ENCODE assay signal across 13 cellular contexts in genomic region chr3:42936157-42936981, GRCh38. TPM values are rescaled to one million over a fixed set of nuclear protein-coding genes. Genes with fewer than 3 reads are reported as not detected.
DNase-seq lines count a peak whose midpoint lies in the region; ATAC-seq, FAIRE-seq and TF ChIP-seq lines count a peak whose summit lies in the region.
"Had no signal": no experiment of that assay in that cellular context is flagged by ENCODE, and none has a peak within 500 bp of the region (broad histone marks: within the 10 kb centered on the region; RNA-seq: fewer than 3 reads in every experiment).

No MANE protein-coding gene starts in this region.

- H2BK120ac ChIP-seq in IMR-90 (ENCODE audit: low read depth, low read length), result no peak overlapping the region

- peak overlapping the region in 1 of 3 donors; percentile 61 for H3K4me3 Mint-ChIP-seq in T-cell
- H3K4me3 Mint-ChIP-seq in activated T-helper 2 cell treated with anti-CD3 and anti-CD28 coated beads, Interferon-gamma antibody, Interleukin-2, Interleukin-4, amounts not matched to agents 10 μg/mL and 5 μg/mL and 100 μg/mL, durations not matched to agents 14 hours and 24 hours and 36 hours (ENCODE audit: low read depth), result no peak overlapping the region

- H2BK20ac ChIP-seq in IMR-90 (ENCODE audit: low read depth, low read length), result no peak overlapping the region

- no peaks in the 10 kb centered on the region for H3K36me3 Mint-ChIP-seq in T-cell
- H3K36me3 Mint-ChIP-seq in activated T-helper 2 cell treated with anti-CD3 and anti-CD28 coated beads, Interferon-gamma antibody, Interleukin-2, Interleukin-4, amounts not matched to agents 10 μg/mL and 5 μg/mL and 100 μg/mL, durations not matched to agents 14 hours and 24 hours and 36 hours (ENCODE audit: low read depth), result no peaks in the 10 kb centered on the region

- H3K23ac ChIP-seq in IMR-90 (ENCODE audit: low read depth, low read length), result no peak overlapping the region

- peak overlapping the region in 1 of 2 donors; percentile 60 for H3K27ac Mint-ChIP-seq in T-cell
- no peak overlapping the region for H3K27ac Mint-ChIP-seq in activated T-helper 2 cell treated with anti-CD3 and anti-CD28 coated beads, Interferon-gamma antibody, Interleukin-2, Interleukin-4, amounts not matched to agents 10 μg/mL and 5 μg/mL and 100 μg/mL, durations not matched to agents 14 hours and 24 hours and 36 hours

- H3K36me3 ChIP-seq in IMR-90 (ENCODE audit: control insufficient read depth, insufficient read depth, low read length), result no peaks in the 10 kb centered on the region
- H3K36me3 ChIP-seq in bronchial epithelial cell (ENCODE audit: control insufficient read depth, insufficient read depth, low read length), result no peaks in the 10 kb centered on the region
- no peaks in the 10 kb centered on the region for H3K36me3 ChIP-seq in kidney epithelial cell (ENCODE audit: control insufficient read depth, insufficient read depth, low read length)
- no peaks in the 10 kb centered on the region for H3K36me3 ChIP-seq in stomach smooth muscle (ENCODE audit: control insufficient read depth in 2 of 2, insufficient read depth in 2 of 2, low read length in 2 of 2)
- H3K36me3 ChIP-seq: SJSA1 had no signal

- no peak overlapping the region for H2BK15ac ChIP-seq in IMR-90 (ENCODE audit: low read depth, low read length)

- no peaks in the 10 kb centered on the region for H3K27me3 Mint-ChIP-seq in T-cell
- peaks cover 5% of the 10 kb centered on the region for H3K27me3 Mint-ChIP-seq in activated T-helper 2 cell treated with anti-CD3 and anti-CD28 coated beads, Interferon-gamma antibody, Interleukin-2, Interleukin-4, amounts not matched to agents 10 μg/mL and 5 μg/mL and 100 μg/mL, durations not matched to agents 14 hours and 24 hours and 36 hours (ENCODE audit: low read depth)

- H3K27ac ChIP-seq in IMR-90 (ENCODE audit: insufficient read depth, low read length) (no peak overlapping the region), stomach smooth muscle (ENCODE audit: low read length) (no peak overlapping the region)
- H3K27ac ChIP-seq: SJSA1 had no signal

- no peak overlapping the region; the same call in 1 of the 2 replicates for H3K14ac ChIP-seq in IMR-90 (replicated peaks; ENCODE audit: low read depth, low read length)

- peak overlapping the region; percentile 68 for H4K5ac ChIP-seq in IMR-90 (ENCODE audit: low read depth, low read length)

- no peak for TF ChIP-seq CTCF in IMR-90 (conservative IDR thresholded peaks at IDR 0.05; ENCODE audit: low read depth, low read length)
- TF ChIP-seq CTCF in bronchial epithelial cell (IDR thresholded peaks at IDR 0.05; ENCODE audit: insufficient read depth, low read length, severe bottlenecking), result no peak
- TF ChIP-seq CTCF in kidney epithelial cell (IDR thresholded peaks at IDR 0.05; ENCODE audit: insufficient read depth, low read length, poor library complexity, severe bottlenecking), result no peak

- peak overlapping the region; percentile 71 for H3K4me2 ChIP-seq in IMR-90 (ENCODE audit: low read depth, low read length)

- peak overlapping the region in 1 of 2 experiments; percentile 79; a peak in 2 of 4 replicates for H4K8ac ChIP-seq in IMR-90 (ENCODE audit: low read depth in 2 of 2, low read length in 2 of 2)

- no peak for TF ChIP-seq RAD21 in IMR-90 (IDR thresholded peaks at IDR 0.05; ENCODE audit: low read length)

- DNase-seq in IMR-90 (peak; percentile 16), bronchial epithelial cell (ENCODE audit: low read depth) (peak; percentile 6), kidney epithelial cell (ENCODE audit: low read depth) (no peak), T-cell (no peak)
- no peak for DNase-seq in activated T-helper 2 cell treated with anti-CD3 and anti-CD28 coated beads, Interferon-gamma antibody, Interleukin-2, Interleukin-4, amounts not matched to agents 10 μg/mL and 5 μg/mL and 100 μg/mL, durations not matched to agents 14 hours and 24 hours and 36 hours (ENCODE audit: low spot score)
- DNase-seq: activated naive CD4-positive, alpha-beta T cell treated with anti-CD3 and anti-CD28 coated beads, Interleukin-2, amount 50 U/mL, for 16 hours; Kasumi-1 had no signal

- H3K18ac ChIP-seq in IMR-90 (ENCODE audit: low read depth, low read length), result no peak overlapping the region

- H2AK9ac ChIP-seq in IMR-90 (replicated peaks; ENCODE audit: low read depth, low read length, poor library complexity), result no peak overlapping the region

- no peaks in the 10 kb centered on the region for H3K79me1 ChIP-seq in IMR-90 (ENCODE audit: low read depth in 1 of 2, low read length in 2 of 2)

- CTCF ChIA-PET in IMR-90 (lab: Yijun Ruan, JAX), result no interaction called here
- CTCF ChIA-PET in T-cell (lab: Charles Lee), result interaction anchor here in 1 of 2 donors (0.6 kb wide), 1 partner anchor 305 kb away, joined by 3 read pairs; no protein-coding TSS in a partner anchor

- no peak for TF ChIP-seq POLR2A in IMR-90 (IDR thresholded peaks at IDR 0.05; ENCODE audit: low read depth, low read length)

- FAIRE-seq in bronchial epithelial cell (lab: Jason Lieb, UNC), result no peak

- dilution Hi-C loops in IMR-90 (cut with HindIII; ENCODE audit: low sequenced_read_pairs, unreplicated experiment), result no loop called here

- H2AFZ ChIP-seq in IMR-90 (replicated peaks; ENCODE audit: low read length, poor library complexity), result peak overlapping the region; percentile 87

- no peaks in the 10 kb centered on the region for H3K9me1 ChIP-seq in IMR-90 (ENCODE audit: insufficient read depth, low read length)

- intact Hi-C loops in IMR-90 (cut with micrococcal nuclease), result no loop called here
- intact Hi-C loops in activated T-helper 2 cell treated with anti-CD3 and anti-CD28 coated beads, Interferon-gamma antibody, Interleukin-2, Interleukin-4, amounts not matched to agents 10 μg/mL and 5 μg/mL and 100 μg/mL, durations not matched to agents 14 hours and 24 hours and 36 hours (cut with micrococcal nuclease), result no loop called here

- no peaks in the 10 kb centered on the region for H3K4me1 ChIP-seq in IMR-90 (ENCODE audit: control insufficient read depth, insufficient read depth, low read length)
- H3K4me1 ChIP-seq in stomach smooth muscle (ENCODE audit: control insufficient read depth, insufficient read depth, low read length), result no peaks in the 10 kb centered on the region
- H3K4me1 ChIP-seq: SJSA1 had no signal

- POLR2A ChIA-PET in IMR-90 (lab: Charles Lee; ENCODE audit: unreplicated experiment), result no interaction called here
- POLR2A ChIA-PET in T-cell (lab: Charles Lee), result interaction anchor here in 1 of 2 donors (0.7 kb wide), 1 partner anchor 18 kb away, joined by 3 read pairs; no protein-coding TSS in a partner anchor

- H4K20me1 ChIP-seq in IMR-90 (ENCODE audit: insufficient read depth, low read length), result no peaks in the 10 kb centered on the region

- no peak overlapping the region for H3K56ac ChIP-seq in IMR-90 (ENCODE audit: extremely low read depth, insufficient read depth, low read length)

- WGBS in IMR-90 (ENCODE audit: extremely low coverage in 2 of 2, insufficient read length in 1 of 2), 2 experiments, result 48% methylated on average over 24 of the region's 43 CpGs; no CpG with 5 or more reads in 1 of the 2 experiments

- H4K91ac ChIP-seq in IMR-90 (ENCODE audit: insufficient read depth, low read depth, low read length), result no peak overlapping the region

- H2AK5ac ChIP-seq in IMR-90 (ENCODE audit: low read depth, low read length), result no peak overlapping the region

- ATAC-seq in IMR-90 (ENCODE audit: low read depth) (peak; percentile 61), HG03280 (IDR thresholded peaks at IDR 0.05; ENCODE audit: unreplicated experiment) (no peak), HG02678 (IDR thresholded peaks at IDR 0.05; ENCODE audit: unreplicated experiment) (no peak), T-cell (replicated peaks in 1 of 4) (no peak)
- ATAC-seq: HCT116, left lobe of liver had no signal

- no peaks in the 10 kb centered on the region; the same call in 1 of the 2 replicates for H3K9me3 ChIP-seq in IMR-90 (ENCODE audit: control insufficient read depth, insufficient read depth, low read length)
- H3K9me3 ChIP-seq in stomach smooth muscle (ENCODE audit: control insufficient read depth in 2 of 2, low read length in 2 of 2), result no peaks in the 10 kb centered on the region
- H3K9me3 ChIP-seq: SJSA1 had no signal

- no peaks in the 10 kb centered on the region for H3K27me3 ChIP-seq in IMR-90 (ENCODE audit: control insufficient read depth, insufficient read depth, low read length)
- H3K27me3 ChIP-seq in bronchial epithelial cell (ENCODE audit: control insufficient read depth, insufficient read depth, low read length), result no peaks in the 10 kb centered on the region
- no peaks in the 10 kb centered on the region for H3K27me3 ChIP-seq in kidney epithelial cell (ENCODE audit: control insufficient read depth, insufficient read depth, low read length)
- no peaks in the 10 kb centered on the region for H3K27me3 ChIP-seq in stomach smooth muscle (ENCODE audit: control insufficient read depth in 1 of 2, insufficient read depth in 2 of 2, low read length in 2 of 2)
- H3K27me3 ChIP-seq: SJSA1 had no signal

- BruUV-seq in IMR-90 (replicated peaks; lab: Mats Ljungman, UMichigan), result no TSS peak

- H3K9ac ChIP-seq in IMR-90 (ENCODE audit: low read depth, low read length) (no peak overlapping the region), stomach smooth muscle (ENCODE audit: low read length in 2 of 2) (peak overlapping the region; percentile 12 to 21)

- H3K4ac ChIP-seq in IMR-90 (ENCODE audit: low read depth, low read length), result no peak overlapping the region

- H3K9me3 Mint-ChIP-seq in T-cell, result peaks cover 0 to 6% (median 0%) of the 10 kb centered on the region in 3 donors
- H3K9me3 Mint-ChIP-seq in activated T-helper 2 cell treated with anti-CD3 and anti-CD28 coated beads, Interferon-gamma antibody, Interleukin-2, Interleukin-4, amounts not matched to agents 10 μg/mL and 5 μg/mL and 100 μg/mL, durations not matched to agents 14 hours and 24 hours and 36 hours, result peaks cover 4% of the 10 kb centered on the region

- in situ Hi-C loops in IMR-90 (cut with MboI; ENCODE audit: low sequenced_read_pairs), result no loop called here

- H3K4me3 ChIP-seq in IMR-90 (ENCODE audit: insufficient read depth, low read depth, low read length) (peak overlapping the region; percentile 50), bronchial epithelial cell (ENCODE audit: low read depth, low read length) (peak overlapping the region; percentile 35), kidney epithelial cell (ENCODE audit: low read depth, low read length) (peak overlapping the region; percentile 44), stomach smooth muscle (ENCODE audit: low read length in 2 of 2) (peak overlapping the region; percentile 66 to 68)
- H3K4me3 ChIP-seq: SJSA1 had no signal

- H2BK5ac ChIP-seq in IMR-90 (ENCODE audit: low read depth, low read length, poor library complexity, severe bottlenecking), result no peak overlapping the region

- H3K4me1 Mint-ChIP-seq in T-cell, result peaks cover 30 to 33% (median 32%) of the 10 kb centered on the region in 3 donors
- H3K4me1 Mint-ChIP-seq in activated T-helper 2 cell treated with anti-CD3 and anti-CD28 coated beads, Interferon-gamma antibody, Interleukin-2, Interleukin-4, amounts not matched to agents 10 μg/mL and 5 μg/mL and 100 μg/mL, durations not matched to agents 14 hours and 24 hours and 36 hours (ENCODE audit: low read depth), result peaks cover 6% of the 10 kb centered on the region

RNA-seq across cellular contexts. Expression of gene ZNF662, which starts 30.4 kb away (rescaled TPM):
- total RNA-seq in IMR-90 (2012; rRNA removed) (0.28 and 0.54 TPM in 2 replicates), bronchial epithelial cell (1.0 and 1.3 TPM in 2 replicates), kidney epithelial cell (4.1 and 5.3 TPM in 2 replicates), T-cell (1 to 10 TPM in 4 of 5 donors, under 1 TPM in 1; 0.92 to 8.8 (median 3.7) TPM)
- polyA plus RNA-seq in IMR-90 (2012; rRNA removed), result 0.29 and 0.30 TPM in 2 replicates
- 0.03 and 0.08 TPM in 2 replicates for polyA plus RNA-seq in IMR-90 (2012; cell fraction: cytosol; rRNA removed)
- 0.13 and 1.7 TPM in 2 replicates for polyA plus RNA-seq in IMR-90 (2012; cell fraction: nucleus; rRNA removed; ENCODE audit: low replicate concordance)
- 0.21 and 0.30 TPM in 2 replicates for total RNA-seq in activated T-helper 2 cell treated with anti-CD3 and anti-CD28 coated beads, Interferon-gamma antibody, Interleukin-2, Interleukin-4, amounts not matched to agents 10 μg/mL and 5 μg/mL and 100 μg/mL, durations not matched to agents 14 hours and 24 hours and 36 hours
- total RNA-seq: SJSA1 had no signal

RNA-seq across cellular contexts. Expression of gene GASK1A, which starts 42.7 kb away (rescaled TPM):
- total RNA-seq in IMR-90 (2012; rRNA removed), result 0.18 and 0.28 TPM in 2 replicates
- polyA plus RNA-seq in IMR-90 (2012; rRNA removed), result 0.06 and 0.19 TPM in 2 replicates
- 0.09 and 0.14 TPM in 2 replicates for polyA plus RNA-seq in IMR-90 (2012; cell fraction: cytosol; rRNA removed)
- polyA plus RNA-seq in IMR-90 (2012; cell fraction: nucleus; rRNA removed; ENCODE audit: low replicate concordance), result 0.18 and 0.44 TPM in 2 replicates
- 0.77 and 1.1 TPM in 2 replicates for total RNA-seq in bronchial epithelial cell
- 1.0 and 2.3 TPM in 2 replicates for total RNA-seq in kidney epithelial cell
- under 1 TPM in 4 of 5 donors, not detected in 1; 0.10 to 0.49 (median 0.17) TPM for total RNA-seq in T-cell
- total RNA-seq in activated T-helper 2 cell treated with anti-CD3 and anti-CD28 coated beads, Interferon-gamma antibody, Interleukin-2, Interleukin-4, amounts not matched to agents 10 μg/mL and 5 μg/mL and 100 μg/mL, durations not matched to agents 14 hours and 24 hours and 36 hours, result not detected in 2 replicates
- total RNA-seq: SJSA1 had no signal

Comparison
In these comparisons a context has a peak if more than half of its experiments do, and no peak if none do; other contexts are left out.
1. DNase-seq: peak in IMR-90 (single experiment) and bronchial epithelial cell (single experiment); none in kidney epithelial cell (single experiment), T-cell (0 of 34) and activated T-helper 2 cell treated with anti-CD3 and anti-CD28 coated beads, Interferon-gamma antibody, Interleukin-2, Interleukin-4, amounts not matched to agents 10 μg/mL and 5 μg/mL and 100 μg/mL, durations not matched to agents 14 hours and 24 hours and 36 hours (single experiment).
2. Peak in every context shown above with its lines, with median percentiles within 50 percentile points of each other: H3K4me3 ChIP-seq.